ENCODE assay signal across 29 cellular contexts in genomic region chr2:20431772-20432171, GRCh38.
"Had no signal": no experiment of that assay in that cellular context is flagged by ENCODE, and none has a peak within 500 bp of the region (broad histone marks: within the 10 kb centered on the region; RNA-seq: fewer than 3 reads in every experiment).

No MANE protein-coding gene starts in this region.

- H3K27ac Mint-ChIP-seq: activated CD4-positive, alpha-beta T cell treated with anti-CD3 and anti-CD28 coated beads, Interleukin-2, amount 10 ng/mL, durations not matched to agents 7 days and 5 days; activated CD8-positive, alpha-beta T cell treated with anti-CD3 and anti-CD28 coated beads, Interleukin-2, amount 10 ng/mL, durations not matched to agents 7 days and 5 days; activated naive CD4-positive, alpha-beta T cell treated with anti-CD3 and anti-CD28 coated beads, Interleukin-2, amount 10 ng/mL, durations not matched to agents 7 days and 5 days; activated naive CD8-positive, alpha-beta T cell treated with anti-CD3 and anti-CD28 coated beads, Interleukin-2, amount 10 ng/mL, durations not matched to agents 7 days and 5 days; activated T-cell treated with anti-CD3 and anti-CD28 coated beads, Interleukin-2, amount 50 U/mL, for 24 hours; mesothelial cell of epicardium; nephron progenitor cell; stimulated activated naive B cell treated with anti-CD40 and anti-IgM and Interleukin-4, amounts not matched to agents 10 μg/mL and 1 μg/mL and 100 μg/mL, for 72 hours; WTC11 had no signal

- ATAC-seq: activated CD8-positive, alpha-beta T cell treated with anti-CD3 and anti-CD28 coated beads, Interleukin-2, amount 10 ng/mL, durations not matched to agents 7 days and 5 days; heart left ventricle; WTC11 had no signal

- H3K36me3 Mint-ChIP-seq: activated naive CD4-positive, alpha-beta T cell treated with anti-CD3 and anti-CD28 coated beads, Interleukin-2, amount 10 ng/mL, durations not matched to agents 7 days and 5 days; activated naive CD8-positive, alpha-beta T cell treated with anti-CD3 and anti-CD28 coated beads, Interleukin-2, amount 10 ng/mL, durations not matched to agents 7 days and 5 days; mesothelial cell of epicardium; naive B cell; WTC11 had no signal

- H3K4me1 Mint-ChIP-seq: activated naive CD4-positive, alpha-beta T cell treated with anti-CD3 and anti-CD28 coated beads, Interleukin-2, amount 10 ng/mL, durations not matched to agents 7 days and 5 days; mesothelial cell of epicardium; WTC11 had no signal

- DNase-seq: activated CD4-positive, alpha-beta T cell treated with anti-CD3 and anti-CD28 coated beads for 1 hour; activated CD4-positive, alpha-beta T cell treated with anti-CD3 and anti-CD28 coated beads, Interleukin-2, amount 10 ng/mL, durations not matched to agents 7 days and 5 days; activated CD8-positive, alpha-beta T cell treated with anti-CD3 and anti-CD28 coated beads, Interleukin-2, amount 10 ng/mL, durations not matched to agents 7 days and 5 days; activated gamma-delta T cell; activated naive CD4-positive, alpha-beta T cell treated with anti-CD3 and anti-CD28 coated beads, Interleukin-2, amount 10 ng/mL, durations not matched to agents 7 days and 5 days; activated naive CD8-positive, alpha-beta T cell treated with anti-CD3 and anti-CD28 coated beads, Interleukin-2, amount 10 ng/mL, durations not matched to agents 7 days and 5 days; activated T-cell treated with anti-CD3 and anti-CD28 coated beads, Interleukin-2, amount 50 U/mL, for 24 hours; caudate nucleus; cortex of kidney; foreskin keratinocyte; heart left ventricle; left ventricle myocardium inferior; naive B cell; nephron progenitor cell; retina; stimulated activated CD4-positive, alpha-beta T cell treated with anti-CD3 and anti-CD28 coated beads, Interleukin-4, amount 100 ng/mL, for 4 hours; stimulated activated naive B cell treated with anti-CD40 and anti-IgM and Interleukin-4, amounts not matched to agents 10 μg/mL and 1 μg/mL and 100 μg/mL, for 72 hours; T-helper 9 cell; thyroid gland had no signal

- H3K4me3 Mint-ChIP-seq: activated CD4-positive, alpha-beta T cell treated with anti-CD3 and anti-CD28 coated beads, Interleukin-2, amount 10 ng/mL, durations not matched to agents 7 days and 5 days; activated CD8-positive, alpha-beta T cell treated with anti-CD3 and anti-CD28 coated beads, Interleukin-2, amount 10 ng/mL, durations not matched to agents 7 days and 5 days; activated naive CD4-positive, alpha-beta T cell treated with anti-CD3 and anti-CD28 coated beads, Interleukin-2, amount 10 ng/mL, durations not matched to agents 7 days and 5 days; activated naive CD8-positive, alpha-beta T cell treated with anti-CD3 and anti-CD28 coated beads, Interleukin-2, amount 10 ng/mL, durations not matched to agents 7 days and 5 days; activated T-cell treated with anti-CD3 and anti-CD28 coated beads, Interleukin-2, amount 50 U/mL, for 24 hours; mesothelial cell of epicardium; nephron progenitor cell; stimulated activated naive B cell treated with anti-CD40 and anti-IgM and Interleukin-4, amounts not matched to agents 10 μg/mL and 1 μg/mL and 100 μg/mL, for 72 hours; WTC11 had no signal

- H3K9me3 Mint-ChIP-seq: activated CD4-positive, alpha-beta T cell treated with anti-CD3 and anti-CD28 coated beads, Interleukin-2, amount 10 ng/mL, durations not matched to agents 7 days and 5 days; activated naive CD4-positive, alpha-beta T cell treated with anti-CD3 and anti-CD28 coated beads, Interleukin-2, amount 10 ng/mL, durations not matched to agents 7 days and 5 days; activated naive CD8-positive, alpha-beta T cell treated with anti-CD3 and anti-CD28 coated beads, Interleukin-2, amount 10 ng/mL, durations not matched to agents 7 days and 5 days; activated T-cell treated with anti-CD3 and anti-CD28 coated beads, Interleukin-2, amount 50 U/mL, for 24 hours; mesothelial cell of epicardium; naive B cell; nephron progenitor cell; WTC11 had no signal

- H3K9me3 ChIP-seq: ascending aorta, esophagus muscularis mucosa, heart left ventricle, left ventricle myocardium inferior, neutrophil, ovary, prostate gland, stomach, thyroid gland, upper lobe of left lung, vagina had no signal
